ENCODE assay signal across 17 cellular contexts in genomic region chr15:45585069-45585468, GRCh38. TPM values are rescaled to one million over a fixed set of nuclear protein-coding genes. Genes with fewer than 3 reads are reported as not detected.
DNase-seq lines count a peak whose midpoint lies in the region; ATAC-seq and TF ChIP-seq lines count a peak whose summit lies in the region.
"Had no signal": no experiment of that assay in that cellular context is flagged by ENCODE, and none has a peak within 500 bp of the region (broad histone marks: within the 10 kb centered on the region; RNA-seq: fewer than 3 reads in every experiment).

No MANE protein-coding gene starts in this region.

- H3K36me3 Mint-ChIP-seq in activated naive CD4-positive, alpha-beta T cell treated with anti-CD3 and anti-CD28 coated beads, Interleukin-2, amount 50 U/mL, for 24 hours, result peaks cover 2% of the 10 kb centered on the region
- peaks cover 6% of the 10 kb centered on the region for H3K36me3 Mint-ChIP-seq in endodermal cell (ENCODE audit: low read depth)
- H3K36me3 Mint-ChIP-seq in neural crest cell (ENCODE audit: low read depth), result no peaks in the 10 kb centered on the region
- peaks cover 6% of the 10 kb centered on the region for H3K36me3 Mint-ChIP-seq in activated naive CD8-positive, alpha-beta T cell treated with anti-CD3 and anti-CD28 coated beads, Interleukin-2, amount 50 U/mL, for 24 hours (ENCODE audit: low read depth)

- peaks cover 43% of the 10 kb centered on the region for H3K4me1 Mint-ChIP-seq in activated naive CD4-positive, alpha-beta T cell treated with anti-CD3 and anti-CD28 coated beads, Interleukin-2, amount 50 U/mL, for 24 hours
- H3K4me1 Mint-ChIP-seq in endodermal cell (peaks cover 25% of the 10 kb centered on the region), neural crest cell (peaks cover 30% of the 10 kb centered on the region)
- peaks cover 39% of the 10 kb centered on the region for H3K4me1 Mint-ChIP-seq in activated naive CD8-positive, alpha-beta T cell treated with anti-CD3 and anti-CD28 coated beads, Interleukin-2, amount 50 U/mL, for 24 hours

- H3K27ac Mint-ChIP-seq in activated naive CD4-positive, alpha-beta T cell treated with anti-CD3 and anti-CD28 coated beads, Interleukin-2, amount 50 U/mL, for 24 hours, result peak overlapping the region; percentile 12
- H3K27ac Mint-ChIP-seq in endodermal cell, result peak overlapping the region; percentile 100
- H3K27ac Mint-ChIP-seq in neural crest cell (ENCODE audit: unreplicated experiment), result no peak overlapping the region
- H3K27ac Mint-ChIP-seq in activated naive CD8-positive, alpha-beta T cell treated with anti-CD3 and anti-CD28 coated beads, Interleukin-2, amount 50 U/mL, for 24 hours, result no peak overlapping the region

- 69 to 70% methylated on average over 4 of the region's 4 CpGs for WGBS in endodermal cell (ENCODE audit: insufficient coverage in 1 of 2, insufficient read length in 1 of 2), 2 experiments

- no peak for DNase-seq in activated naive CD4-positive, alpha-beta T cell (lab: John Stamatoyannopoulos, UW)
- DNase-seq in endodermal cell (peak; percentile 74), neural crest cell (ENCODE audit: low read depth, low spot score) (no peak), amygdala (lab: John Stamatoyannopoulos, UW) (no peak)
- DNase-seq in activated naive CD8-positive, alpha-beta T cell treated with anti-CD3 and anti-CD28 coated beads, Interleukin-2, amount 50 U/mL, for 24 hours, result no peak
- DNase-seq in stimulated activated CD4-positive, alpha-beta T cell treated with anti-CD3 and anti-CD28 coated beads, Interleukin-1b, Interleukin-23, amount 100 ng/mL, for 48 hours, result no peak
- DNase-seq in stimulated activated CD4-positive, alpha-beta T cell treated with anti-CD3 and anti-CD28 coated beads, Interleukin-12 subunit alpha, Interleukin-12 subunit beta, amount 100 ng/mL, for 4 hours, result no peak
- DNase-seq: C1 segment of cervical spinal cord; Caco-2; DMS53; HCEC 1CT; NCI-H1048; NCI-H146; NCI-H2081 treated with DMSO at 0.1 percent for 48 hours; NCI-H526; NK-92 treated with Interleukin-12 subunit alpha and Interleukin-12 subunit beta, amount 100 ng/mL, for 24 hours had no signal

- H3K4me1 ChIP-seq in endodermal cell (ENCODE audit: control insufficient read depth, insufficient read depth, low read length), result peaks cover 3% of the 10 kb centered on the region

- peak overlapping the region; percentile 98 for H3K9ac ChIP-seq in endodermal cell (ENCODE audit: extremely low read depth, low read length, poor library complexity, severe bottlenecking)

- peaks cover 12% of the 10 kb centered on the region for H3K9me3 ChIP-seq in endodermal cell (ENCODE audit: control insufficient read depth, low read length)
- H3K9me3 ChIP-seq: Caco-2 had no signal

- H3K4me3 ChIP-seq in endodermal cell (ENCODE audit: low read length), result peak overlapping the region; percentile 94

- no peaks in the 10 kb centered on the region for H3K27me3 Mint-ChIP-seq in activated naive CD4-positive, alpha-beta T cell treated with anti-CD3 and anti-CD28 coated beads, Interleukin-2, amount 50 U/mL, for 24 hours
- H3K27me3 Mint-ChIP-seq in endodermal cell (ENCODE audit: insufficient read depth), result no peaks in the 10 kb centered on the region
- peaks cover under 1% of the 10 kb centered on the region for H3K27me3 Mint-ChIP-seq in neural crest cell (ENCODE audit: low read depth)
- H3K27me3 Mint-ChIP-seq in activated naive CD8-positive, alpha-beta T cell treated with anti-CD3 and anti-CD28 coated beads, Interleukin-2, amount 50 U/mL, for 24 hours, result peaks cover under 1% of the 10 kb centered on the region

- TF ChIP-seq CTCF in endodermal cell (conservative IDR thresholded peaks at IDR 0.05), result no peak
- TF ChIP-seq CTCF in neural crest cell (conservative IDR thresholded peaks at IDR 0.05), result no peak

- no peaks in the 10 kb centered on the region for H3K36me3 ChIP-seq in endodermal cell (ENCODE audit: control insufficient read depth, insufficient read depth, low read length)

- peak overlapping the region; percentile 99 for H3K27ac ChIP-seq in endodermal cell (ENCODE audit: low read depth, low read length)

- no peak for ATAC-seq in activated naive CD8-positive, alpha-beta T cell treated with anti-CD3 and anti-CD28 coated beads, Interleukin-2, amount 50 U/mL, for 24 hours

- no peaks in the 10 kb centered on the region for H3K9me3 Mint-ChIP-seq in activated naive CD4-positive, alpha-beta T cell treated with anti-CD3 and anti-CD28 coated beads, Interleukin-2, amount 50 U/mL, for 24 hours
- peaks cover 23% of the 10 kb centered on the region for H3K9me3 Mint-ChIP-seq in endodermal cell
- H3K9me3 Mint-ChIP-seq in neural crest cell, result no peaks in the 10 kb centered on the region
- H3K9me3 Mint-ChIP-seq in activated naive CD8-positive, alpha-beta T cell treated with anti-CD3 and anti-CD28 coated beads, Interleukin-2, amount 50 U/mL, for 24 hours, result no peaks in the 10 kb centered on the region

- H3K27me3 ChIP-seq in endodermal cell (ENCODE audit: control insufficient read depth, insufficient read depth, low read length, poor library complexity, severe bottlenecking), result no peaks in the 10 kb centered on the region

- peak overlapping the region; percentile 99 for H3K4me3 Mint-ChIP-seq in activated naive CD4-positive, alpha-beta T cell treated with anti-CD3 and anti-CD28 coated beads, Interleukin-2, amount 50 U/mL, for 24 hours
- H3K4me3 Mint-ChIP-seq in endodermal cell (peak overlapping the region; percentile 90), neural crest cell (peak overlapping the region; percentile 100)
- no peak overlapping the region for H3K4me3 Mint-ChIP-seq in activated naive CD8-positive, alpha-beta T cell treated with anti-CD3 and anti-CD28 coated beads, Interleukin-2, amount 50 U/mL, for 24 hours

RNA-seq across cellular contexts. Expression of gene BLOC1S6, which starts 2.1 kb away (rescaled TPM):
- 10 to 100 TPM; 43.3 to 46.8 TPM for total RNA-seq in endodermal cell
- polyA plus RNA-seq in endodermal cell (2013, experiment 1 of 2), result 48.4 TPM
- polyA plus RNA-seq in endodermal cell (2013, experiment 2 of 2), result 46.7 TPM
- 54.4 and 60.0 TPM in 2 replicates for total RNA-seq in neural crest cell

RNA-seq across cellular contexts. Expression of gene SQOR, which starts 49.8 kb away (rescaled TPM):
- total RNA-seq in endodermal cell (under 1 TPM in 1 of 2 donors, not detected in 1; 0.24 TPM), neural crest cell (0.43 TPM in 1 of 2 replicates, not detected in the other)
- 0.93 TPM for polyA plus RNA-seq in endodermal cell (2013, experiment 1 of 2)
- polyA plus RNA-seq in endodermal cell (2013, experiment 2 of 2), result 0.58 TPM

Comparison
In these comparisons a context has a peak if more than half of its experiments do, and no peak if none do; other contexts are left out.
1. H3K27ac Mint-ChIP-seq: peak in activated naive CD4-positive, alpha-beta T cell treated with anti-CD3 and anti-CD28 coated beads, Interleukin-2, amount 50 U/mL, for 24 hours (single experiment) and endodermal cell (single experiment); none in neural crest cell (single experiment) and activated naive CD8-positive, alpha-beta T cell treated with anti-CD3 and anti-CD28 coated beads, Interleukin-2, amount 50 U/mL, for 24 hours (single experiment).